Comparison of ENCODE assay signal across 1 cellular context in the genomic region with DNA sequence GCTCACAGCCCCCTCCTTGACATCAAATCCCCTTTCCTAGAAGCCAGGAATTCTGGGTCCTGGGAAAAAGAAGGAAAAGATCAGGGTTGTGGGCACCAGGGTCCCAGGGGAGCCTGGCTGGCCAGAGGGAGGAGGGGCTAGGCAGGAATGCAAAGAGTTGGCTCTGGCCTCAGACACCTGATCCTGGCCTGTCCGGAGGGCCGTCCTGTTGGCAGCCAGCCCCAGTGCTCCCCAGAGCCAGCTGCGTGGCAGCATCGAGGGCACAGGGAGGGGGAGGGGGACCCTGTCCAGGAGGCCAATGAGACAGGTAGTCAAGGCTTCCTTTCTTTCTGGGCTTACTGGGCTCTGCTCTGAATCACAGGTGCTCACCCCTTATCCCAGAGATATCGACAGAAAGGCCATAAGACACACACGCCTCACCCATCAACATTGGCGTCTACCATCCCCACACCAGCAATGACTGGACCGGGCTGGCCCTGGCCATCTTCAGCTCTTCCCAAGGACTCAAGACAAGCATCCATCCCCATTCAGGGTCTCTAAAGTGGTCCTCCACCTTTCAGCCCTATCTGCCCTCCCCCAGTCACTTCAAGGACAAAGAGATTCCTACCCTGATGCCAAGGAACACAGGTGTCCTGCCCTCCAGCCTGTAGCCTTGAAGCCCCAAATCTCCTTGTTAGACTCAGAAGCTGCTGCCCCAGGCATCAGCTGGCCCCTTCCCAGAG.
TF ChIP-seq lines count a peak whose summit lies in the region.

No MANE protein-coding gene starts in this region.

TF ChIP-seq in GM23338, 12 proteins besides CTCF, POLR2A, EP300 and RAD21 (continued from another document):
- TF ChIP-seq, protein P1, sequence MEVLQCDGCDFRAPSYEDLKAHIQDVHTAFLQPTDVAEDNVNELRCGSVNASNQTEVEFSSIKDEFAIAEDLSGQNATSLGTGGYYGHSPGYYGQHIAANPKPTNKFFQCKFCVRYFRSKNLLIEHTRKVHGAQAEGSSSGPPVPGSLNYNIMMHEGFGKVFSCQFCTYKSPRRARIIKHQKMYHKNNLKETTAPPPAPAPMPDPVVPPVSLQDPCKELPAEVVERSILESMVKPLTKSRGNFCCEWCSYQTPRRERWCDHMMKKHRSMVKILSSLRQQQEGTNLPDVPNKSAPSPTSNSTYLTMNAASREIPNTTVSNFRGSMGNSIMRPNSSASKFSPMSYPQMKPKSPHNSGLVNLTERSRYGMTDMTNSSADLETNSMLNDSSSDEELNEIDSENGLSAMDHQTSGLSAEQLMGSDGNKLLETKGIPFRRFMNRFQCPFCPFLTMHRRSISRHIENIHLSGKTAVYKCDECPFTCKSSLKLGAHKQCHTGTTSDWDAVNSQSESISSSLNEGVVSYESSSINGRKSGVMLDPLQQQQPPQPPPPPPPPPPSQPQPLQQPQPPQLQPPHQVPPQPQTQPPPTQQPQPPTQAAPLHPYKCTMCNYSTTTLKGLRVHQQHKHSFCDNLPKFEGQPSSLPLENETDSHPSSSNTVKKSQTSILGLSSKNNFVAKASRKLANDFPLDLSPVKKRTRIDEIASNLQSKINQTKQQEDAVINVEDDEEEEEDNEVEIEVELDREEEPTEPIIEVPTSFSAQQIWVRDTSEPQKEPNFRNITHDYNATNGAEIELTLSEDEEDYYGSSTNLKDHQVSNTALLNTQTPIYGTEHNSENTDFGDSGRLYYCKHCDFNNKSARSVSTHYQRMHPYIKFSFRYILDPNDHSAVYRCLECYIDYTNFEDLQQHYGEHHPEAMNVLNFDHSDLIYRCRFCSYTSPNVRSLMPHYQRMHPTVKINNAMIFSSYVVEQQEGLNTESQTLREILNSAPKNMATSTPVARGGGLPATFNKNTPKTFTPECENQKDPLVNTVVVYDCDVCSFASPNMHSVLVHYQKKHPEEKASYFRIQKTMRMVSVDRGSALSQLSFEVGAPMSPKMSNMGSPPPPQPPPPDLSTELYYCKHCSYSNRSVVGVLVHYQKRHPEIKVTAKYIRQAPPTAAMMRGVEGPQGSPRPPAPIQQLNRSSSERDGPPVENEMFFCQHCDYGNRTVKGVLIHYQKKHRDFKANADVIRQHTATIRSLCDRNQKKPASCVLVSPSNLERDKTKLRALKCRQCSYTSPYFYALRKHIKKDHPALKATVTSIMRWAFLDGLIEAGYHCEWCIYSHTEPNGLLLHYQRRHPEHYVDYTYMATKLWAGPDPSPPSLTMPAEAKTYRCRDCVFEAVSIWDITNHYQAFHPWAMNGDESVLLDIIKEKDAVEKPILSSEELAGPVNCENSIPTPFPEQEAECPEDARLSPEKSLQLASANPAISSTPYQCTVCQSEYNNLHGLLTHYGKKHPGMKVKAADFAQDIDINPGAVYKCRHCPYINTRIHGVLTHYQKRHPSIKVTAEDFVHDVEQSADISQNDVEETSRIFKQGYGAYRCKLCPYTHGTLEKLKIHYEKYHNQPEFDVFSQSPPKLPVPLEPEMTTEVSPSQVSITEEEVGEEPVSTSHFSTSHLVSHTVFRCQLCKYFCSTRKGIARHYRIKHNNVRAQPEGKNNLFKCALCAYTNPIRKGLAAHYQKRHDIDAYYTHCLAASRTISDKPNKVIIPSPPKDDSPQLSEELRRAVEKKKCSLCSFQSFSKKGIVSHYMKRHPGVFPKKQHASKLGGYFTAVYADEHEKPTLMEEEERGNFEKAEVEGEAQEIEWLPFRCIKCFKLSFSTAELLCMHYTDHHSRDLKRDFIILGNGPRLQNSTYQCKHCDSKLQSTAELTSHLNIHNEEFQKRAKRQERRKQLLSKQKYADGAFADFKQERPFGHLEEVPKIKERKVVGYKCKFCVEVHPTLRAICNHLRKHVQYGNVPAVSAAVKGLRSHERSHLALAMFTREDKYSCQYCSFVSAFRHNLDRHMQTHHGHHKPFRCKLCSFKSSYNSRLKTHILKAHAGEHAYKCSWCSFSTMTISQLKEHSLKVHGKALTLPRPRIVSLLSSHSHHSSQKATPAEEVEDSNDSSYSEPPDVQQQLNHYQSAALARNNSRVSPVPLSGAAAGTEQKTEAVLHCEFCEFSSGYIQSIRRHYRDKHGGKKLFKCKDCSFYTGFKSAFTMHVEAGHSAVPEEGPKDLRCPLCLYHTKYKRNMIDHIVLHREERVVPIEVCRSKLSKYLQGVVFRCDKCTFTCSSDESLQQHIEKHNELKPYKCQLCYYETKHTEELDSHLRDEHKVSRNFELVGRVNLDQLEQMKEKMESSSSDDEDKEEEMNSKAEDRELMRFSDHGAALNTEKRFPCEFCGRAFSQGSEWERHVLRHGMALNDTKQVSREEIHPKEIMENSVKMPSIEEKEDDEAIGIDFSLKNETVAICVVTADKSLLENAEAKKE (CRISPR knock-in tag; IDR thresholded peaks at IDR 0.05) = no peak
- TF ChIP-seq JUNB (IDR thresholded peaks at IDR 0.05; ENCODE audit: unreplicated experiment) = no peak
- TF ChIP-seq ZNF331 (CRISPR knock-in tag; IDR thresholded peaks at IDR 0.05; ENCODE audit: low read depth) = no peak
